In genomic region chr11:126188332-126189108, GRCh38 we compare ENCODE assay signal across 12 cellular contexts. TPM values are rescaled to one million over a fixed set of nuclear protein-coding genes. Genes with fewer than 3 reads are reported as not detected.
A peak's percentile ranks its signal among the peaks of the same experiment; 100 is the strongest.
DNase-seq lines count a peak whose midpoint lies in the region; ATAC-seq, FAIRE-seq and TF ChIP-seq lines count a peak whose summit lies in the region.
"Had no signal": no experiment of that assay in that cellular context is flagged by ENCODE, and none has a peak within 500 bp of the region (broad histone marks: within the 10 kb centered on the region; RNA-seq: fewer than 3 reads in every experiment).

No MANE protein-coding gene starts in this region.

- H3K4me1 Mint-ChIP-seq in activated CD8-positive, alpha-beta T cell treated with anti-CD3 and anti-CD28 coated beads, Interleukin-2, amount 10 ng/mL, durations not matched to agents 7 days and 5 days (ENCODE audit: low read depth), result peaks cover 8% of the 10 kb centered on the region

- H3K27me3 Mint-ChIP-seq in activated CD8-positive, alpha-beta T cell treated with anti-CD3 and anti-CD28 coated beads, Interleukin-2, amount 10 ng/mL, durations not matched to agents 7 days and 5 days (ENCODE audit: low read depth), result no peaks in the 10 kb centered on the region
- H3K27me3 Mint-ChIP-seq: activated CD8-positive, alpha-beta memory T cell treated with anti-CD3 and anti-CD28 coated beads, Interleukin-2, amount 10 ng/mL, durations not matched to agents 7 days and 5 days had no signal

- peaks cover 0 to 6% of the 10 kb centered on the region in 2 experiments for H4K20me1 ChIP-seq in H1 (replicated peaks in 1 of 2; ENCODE audit: control insufficient read depth in 1 of 2, insufficient read depth in 2 of 2, low read length in 2 of 2)

- H4K5ac ChIP-seq in H1 (ENCODE audit: insufficient read length, low read depth, low read length), result no peak overlapping the region

- no peak overlapping the region for H2BK20ac ChIP-seq in H1 (ENCODE audit: low read length)

- no peak overlapping the region for H3K4me3 ChIP-seq in H1 (ENCODE audit: extremely low read depth in 1 of 4, insufficient read depth in 2 of 4, low read depth in 3 of 4, low read length in 4 of 4)
- H3K4me3 ChIP-seq: heart right ventricle had no signal

- H3K4ac ChIP-seq in H1 (replicated peaks; ENCODE audit: insufficient read length, low read depth, low read length), result no peak overlapping the region

- peak overlapping the region; percentile 71; the same call in 1 of the 2 replicates for H4K8ac ChIP-seq in H1 (ENCODE audit: extremely low read depth, insufficient read depth, low read length)

- H3K9me3 ChIP-seq in H1 (ENCODE audit: insufficient read depth in 2 of 2, low read depth in 1 of 2, low read length in 1 of 2), result no peaks in the 10 kb centered on the region
- H3K9me3 ChIP-seq: heart right ventricle had no signal

- no peaks in the 10 kb centered on the region for H3K9me3 Mint-ChIP-seq in activated CD8-positive, alpha-beta T cell treated with anti-CD3 and anti-CD28 coated beads, Interleukin-2, amount 10 ng/mL, durations not matched to agents 7 days and 5 days (ENCODE audit: insufficient read depth)
- H3K9me3 Mint-ChIP-seq: nephron progenitor cell had no signal

- no peak overlapping the region for H3K4me3 Mint-ChIP-seq in activated CD8-positive, alpha-beta T cell treated with anti-CD3 and anti-CD28 coated beads, Interleukin-2, amount 10 ng/mL, durations not matched to agents 7 days and 5 days
- H3K4me3 Mint-ChIP-seq: activated CD8-positive, alpha-beta memory T cell treated with anti-CD3 and anti-CD28 coated beads, Interleukin-2, amount 10 ng/mL, durations not matched to agents 7 days and 5 days; nephron progenitor cell had no signal

- H3K9ac ChIP-seq in H1 (replicated peaks in 1 of 4; ENCODE audit: extremely low read depth in 1 of 4, low read depth in 3 of 4, low read length in 3 of 4), result no peak overlapping the region

- H3K56ac ChIP-seq in H1 (replicated peaks; ENCODE audit: insufficient read length, low read depth, low read length), result no peak overlapping the region

- H3K36me3 Mint-ChIP-seq in activated CD8-positive, alpha-beta T cell treated with anti-CD3 and anti-CD28 coated beads, Interleukin-2, amount 10 ng/mL, durations not matched to agents 7 days and 5 days (ENCODE audit: low read depth), result peaks cover 5% of the 10 kb centered on the region

- H2AFZ ChIP-seq in H1 (ENCODE audit: low read length), result no peak overlapping the region

- H2BK12ac ChIP-seq in H1 (ENCODE audit: low read depth, low read length), result no peak overlapping the region

- H3K27ac Mint-ChIP-seq in activated CD8-positive, alpha-beta T cell treated with anti-CD3 and anti-CD28 coated beads, Interleukin-2, amount 10 ng/mL, durations not matched to agents 7 days and 5 days, result no peak overlapping the region
- H3K27ac Mint-ChIP-seq: activated CD8-positive, alpha-beta memory T cell treated with anti-CD3 and anti-CD28 coated beads, Interleukin-2, amount 10 ng/mL, durations not matched to agents 7 days and 5 days; nephron progenitor cell had no signal

- TF ChIP-seq POLR2A in H1 (IDR thresholded peaks at IDR 0.05; ENCODE audit: control extremely low read depth in 1 of 2, low read depth in 2 of 2, low read length in 2 of 2), result no peak

- H3K27me3 ChIP-seq in H1 (replicated peaks in 1 of 4; ENCODE audit: control insufficient read depth in 3 of 4, extremely low read depth in 1 of 4, insufficient read depth in 3 of 4, low read length in 3 of 4), result no peaks in the 10 kb centered on the region
- H3K27me3 ChIP-seq: heart right ventricle had no signal

- no peaks in the 10 kb centered on the region; the same call in 1 of the 2 replicates for H3K79me1 ChIP-seq in H1 (ENCODE audit: low read depth, low read length)

- TF ChIP-seq EP300 in H1 (IDR thresholded peaks at IDR 0.05; ENCODE audit: borderline replicate concordance in 1 of 2, low read depth in 2 of 2, low read length in 2 of 2), result no peak

- no peak overlapping the region for H3K18ac ChIP-seq in H1 (ENCODE audit: extremely low read depth, low read length)

- POLR2A ChIA-PET in H1 (lab: Charles Lee; ENCODE audit: partially characterized antibody), result interaction anchor here (0.6 to 1.9 kb wide), 3 partner anchors 10 to 263 kb away, joined by 3 to 4 read pairs (median 3); no protein-coding TSS in a partner anchor
- POLR2A ChIA-PET in activated CD8-positive, alpha-beta T cell treated with anti-CD3 and anti-CD28 coated beads, Interleukin-2, amount 10 ng/mL, durations not matched to agents 7 days and 5 days (lab: Charles Lee), result no interaction called here

- H2BK15ac ChIP-seq in H1 (ENCODE audit: low read length), result no peak overlapping the region

- no peak overlapping the region for H4K91ac ChIP-seq in H1 (replicated peaks; ENCODE audit: insufficient read length, low read length)

- DNase-seq in H1 (ENCODE audit: low read depth in 1 of 2, low spot score in 2 of 2) (no peak), SW 1271 (lab: John Stamatoyannopoulos, UW) (no peak), NCI-H748 treated with DMSO at 0.1 percent for 48 hours (lab: John Stamatoyannopoulos, UW) (no peak), NCI-H2029 (lab: John Stamatoyannopoulos, UW) (no peak)
- no peak for DNase-seq in activated CD8-positive, alpha-beta T cell treated with anti-CD3 and anti-CD28 coated beads, Interleukin-2, amount 10 ng/mL, durations not matched to agents 7 days and 5 days
- DNase-seq: activated CD8-positive, alpha-beta memory T cell treated with anti-CD3 and anti-CD28 coated beads, Interleukin-2, amount 10 ng/mL, durations not matched to agents 7 days and 5 days; heart right ventricle; nephron progenitor cell had no signal

- H3K79me2 ChIP-seq in H1 (ENCODE audit: control insufficient read depth in 1 of 2, insufficient read depth in 2 of 2, low read length in 2 of 2), result no peaks in the 10 kb centered on the region

- ATAC-seq in GM18519 (IDR thresholded peaks at IDR 0.05; ENCODE audit: low FRiP score, unreplicated experiment), result peak; percentile 56
- ATAC-seq in GM21423 (IDR thresholded peaks at IDR 0.05; ENCODE audit: unreplicated experiment), result peak; percentile 82
- ATAC-seq in HG03108 (IDR thresholded peaks at IDR 0.05; ENCODE audit: unreplicated experiment), result peak; percentile 76
- no peak for ATAC-seq in activated CD8-positive, alpha-beta T cell treated with anti-CD3 and anti-CD28 coated beads, Interleukin-2, amount 10 ng/mL, durations not matched to agents 7 days and 5 days
- ATAC-seq: activated CD8-positive, alpha-beta memory T cell treated with anti-CD3 and anti-CD28 coated beads, Interleukin-2, amount 10 ng/mL, durations not matched to agents 7 days and 5 days; heart right ventricle had no signal

- H3K4me1 ChIP-seq in H1 (replicated peaks in 1 of 4; ENCODE audit: control insufficient read depth in 3 of 4, insufficient read depth in 4 of 4, low read length in 3 of 4), result peaks cover 0 to 2% (median 0%) of the 10 kb centered on the region in 4 experiments; a peak in 1 of 7 replicates

- no peak overlapping the region for H3K4me2 ChIP-seq in H1 (ENCODE audit: insufficient read depth in 1 of 2, low read depth in 2 of 2, low read length in 2 of 2)

- H3K14ac ChIP-seq in H1 (ENCODE audit: insufficient read length), result no peak overlapping the region

- no peaks in the 10 kb centered on the region for H3K23me2 ChIP-seq in H1 (ENCODE audit: low read depth, low read length)

- no peak overlapping the region for H2AK5ac ChIP-seq in H1 (ENCODE audit: low read depth, low read length)

- H3K27ac ChIP-seq in H1 (ENCODE audit: low read depth, low read length), result no peak overlapping the region; the same call in 1 of the 2 replicates
- H3K27ac ChIP-seq: heart right ventricle had no signal

- FAIRE-seq in H1 (lab: Jason Lieb, UNC), result no peak
- FAIRE-seq: G401.6 had no signal

- 82% methylated on average over 13 of the region's 15 CpGs; no CpG with 5 or more reads in 1 of the 2 experiments for WGBS in H1 (ENCODE audit: extremely low coverage in 1 of 2, insufficient coverage in 1 of 2, insufficient read length in 1 of 2, insufficient replicate concordance in 2 of 2, low coverage in 1 of 2, low lambda C conversion rate in 2 of 2, missing lambda C conversion rate in 1 of 2), 2 experiments

- no peak for TF ChIP-seq RAD21 in H1 (IDR thresholded peaks at IDR 0.05 in 1 of 2, conservative IDR thresholded peaks at IDR 0.05 in 1 of 2; ENCODE audit: low read depth in 2 of 2, low read length in 2 of 2)

- H3K23ac ChIP-seq in H1 (ENCODE audit: insufficient read length), result no peak overlapping the region

- no peak overlapping the region for H2BK120ac ChIP-seq in H1 (replicated peaks; ENCODE audit: low read depth, low read length)

- no peak overlapping the region; the same call in 1 of the 2 replicates for H2BK5ac ChIP-seq in H1 (ENCODE audit: low read depth, low read length)

- peaks cover 3 to 11% (median 5%) of the 10 kb centered on the region in 4 experiments; a peak in 4 of 8 replicates for H3K36me3 ChIP-seq in H1 (ENCODE audit: control insufficient read depth in 2 of 4, insufficient read depth in 4 of 4, low read length in 3 of 4)

- CTCF ChIA-PET in H1 (lab: Charles Lee; ENCODE audit: partially characterized antibody), result interaction anchor here (0.6 to 12.5 kb wide), 18 partner anchors 10 to 286 kb away, joined by 3 to 118 read pairs (median 4); partner anchors contain the start of genes CDON and PUS3
- CTCF ChIA-PET in activated CD8-positive, alpha-beta T cell treated with anti-CD3 and anti-CD28 coated beads, Interleukin-2, amount 10 ng/mL, durations not matched to agents 7 days and 5 days (lab: Charles Lee), result no interaction called here

- TF ChIP-seq CTCF in H1 (IDR thresholded peaks at IDR 0.05; ENCODE audit: control extremely low read depth in 1 of 3, insufficient read depth in 1 of 3, low read depth in 1 of 3, low read length in 3 of 3), result no peak

RNA-seq across cellular contexts. Expression of gene RPUSD4, which starts 22.9 kb away (rescaled TPM):
- 48.2 and 50.7 TPM in 2 replicates for total RNA-seq in H1 (2021; fragmentation: NEBNext Ultra II Directional; extraction: Animal tissue kit (Norgen Biotek cat#: 25700))
- 36.1 and 46.7 TPM in 2 replicates for polyA plus RNA-seq in H1 (2011; rRNA removed)
- 55.9 TPM for polyA plus RNA-seq in H1 (2011; cell fraction: cytosol; rRNA removed)
- polyA plus RNA-seq in H1 (2011; cell fraction: nucleus; rRNA removed), result 81.0 TPM
- 46.3 to 52.7 TPM (median 46.7 TPM) in 4 replicates for polyA plus RNA-seq in H1 (2012, experiment 1 of 2)
- polyA plus RNA-seq in H1 (2012, experiment 2 of 2), result 39.5 TPM
- polyA plus RNA-seq in H1 (2013, experiment 1 of 2), result 25.5 TPM
- 24.2 TPM for polyA plus RNA-seq in H1 (2013, experiment 2 of 2)
- polyA minus RNA-seq in H1 (2011; rRNA and poly(A)+ RNA removed), result 165 and 201 TPM in 2 replicates
- polyA minus RNA-seq in H1 (2011; cell fraction: cytosol; rRNA and poly(A)+ RNA removed), result 43.7 TPM
- 64.7 TPM for polyA minus RNA-seq in H1 (2011; cell fraction: nucleus; rRNA and poly(A)+ RNA removed)
- total RNA-seq in activated CD8-positive, alpha-beta T cell treated with anti-CD3 and anti-CD28 coated beads, Interleukin-2, amount 10 ng/mL, durations not matched to agents 7 days and 5 days, result 10 to 100 TPM; 31.6 to 32.1 TPM

RNA-seq across cellular contexts. Expression of gene FAM118B, which starts 23.1 kb away (rescaled TPM):
- 47.1 and 48.3 TPM in 2 replicates for total RNA-seq in H1 (2021; fragmentation: NEBNext Ultra II Directional; extraction: Animal tissue kit (Norgen Biotek cat#: 25700))
- polyA plus RNA-seq in H1 (2011; rRNA removed), result 15.5 and 25.3 TPM in 2 replicates
- 33.4 TPM for polyA plus RNA-seq in H1 (2011; cell fraction: cytosol; rRNA removed)
- polyA plus RNA-seq in H1 (2011; cell fraction: nucleus; rRNA removed), result 11.6 TPM
- polyA plus RNA-seq in H1 (2012, experiment 1 of 2), result 36.7 to 42.0 TPM (median 38.1 TPM) in 4 replicates
- 11.5 TPM for polyA plus RNA-seq in H1 (2012, experiment 2 of 2)
- polyA plus RNA-seq in H1 (2013, experiment 1 of 2), result 27.6 TPM
- polyA plus RNA-seq in H1 (2013, experiment 2 of 2), result 26.8 TPM
- polyA minus RNA-seq in H1 (2011; rRNA and poly(A)+ RNA removed), result 23.0 and 33.8 TPM in 2 replicates
- 16.0 TPM for polyA minus RNA-seq in H1 (2011; cell fraction: cytosol; rRNA and poly(A)+ RNA removed)
- 35.9 TPM for polyA minus RNA-seq in H1 (2011; cell fraction: nucleus; rRNA and poly(A)+ RNA removed)
- 10 to 100 TPM; 11.8 to 12.8 TPM for total RNA-seq in activated CD8-positive, alpha-beta T cell treated with anti-CD3 and anti-CD28 coated beads, Interleukin-2, amount 10 ng/mL, durations not matched to agents 7 days and 5 days
